18 cellular contexts compared by ENCODE assay signal in the genomic region with DNA sequence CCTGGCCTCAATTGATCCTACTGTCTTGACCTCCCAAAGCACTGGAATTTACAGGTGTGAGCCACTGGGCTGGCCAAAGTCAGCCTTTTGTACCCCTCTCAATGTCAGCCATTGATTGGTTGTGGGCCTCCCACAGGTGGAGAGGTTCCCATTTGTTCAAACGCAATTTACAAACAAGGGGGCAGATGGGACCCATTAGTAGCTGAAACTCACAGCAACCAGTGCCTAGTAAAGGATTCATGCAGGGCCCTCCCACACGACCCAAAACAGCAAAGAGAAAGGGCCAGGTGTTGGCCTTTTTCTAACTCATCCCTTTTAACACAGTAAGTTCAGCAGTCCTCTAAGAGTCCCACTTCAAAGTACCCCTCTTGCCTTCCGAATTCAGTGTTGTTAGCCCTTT.
DNase-seq lines count a peak whose midpoint lies in the region; ATAC-seq and TF ChIP-seq lines count a peak whose summit lies in the region.
"Had no signal": no experiment of that assay in that cellular context is flagged by ENCODE, and none has a peak within 500 bp of the region (broad histone marks: within the 10 kb centered on the region; RNA-seq: fewer than 3 reads in every experiment).

No MANE protein-coding gene starts in this region.

- H3K4me3 ChIP-seq in CD8-positive, alpha-beta memory T cell (ENCODE audit: low read length): no peak overlapping the region
- no peak overlapping the region for H3K4me3 ChIP-seq in right lobe of liver
- H3K4me3 ChIP-seq: gastroesophageal sphincter had no signal

- CTCF ChIA-PET in activated CD4-positive, alpha-beta T cell treated with anti-CD3 and anti-CD28 coated beads, Interleukin-2, amount 10 ng/mL, durations not matched to agents 7 days and 5 days (lab: Charles Lee): interaction anchor here (0.7 to 2.5 kb wide), 3 partner anchors 8 to 82 kb away, joined by 3 to 8 read pairs (median 4); no protein-coding TSS in a partner anchor
- CTCF ChIA-PET in CD8-positive, alpha-beta memory T cell (lab: Charles Lee): interaction anchor here (1.2 to 2.9 kb wide), 5 partner anchors 9 to 91 kb away, joined by 3 to 14 read pairs (median 5); no protein-coding TSS in a partner anchor
- CTCF ChIA-PET in activated CD8-positive, alpha-beta T cell treated with anti-CD3 and anti-CD28 coated beads for 36 hours (lab: Charles Lee): interaction anchor here (1.2 to 4.4 kb wide), 4 partner anchors 9 to 88 kb away, joined by 4 to 40 read pairs (median 16); no protein-coding TSS in a partner anchor

- no peak for TF ChIP-seq CTCF in activated CD8-positive, alpha-beta T cell treated with anti-CD3 and anti-CD28 coated beads for 36 hours (IDR thresholded peaks at IDR 0.05)
- no peak for TF ChIP-seq CTCF in right lobe of liver (IDR thresholded peaks at IDR 0.05)

- POLR2A ChIA-PET in activated CD4-positive, alpha-beta T cell treated with anti-CD3 and anti-CD28 coated beads, Interleukin-2, amount 10 ng/mL, durations not matched to agents 7 days and 5 days (lab: Charles Lee): no interaction called here
- POLR2A ChIA-PET in CD8-positive, alpha-beta memory T cell (lab: Charles Lee): interaction anchor here (0.8 to 1.5 kb wide), 2 partner anchors 9 to 13 kb away, joined by 4 to 5 read pairs; no protein-coding TSS in a partner anchor
- POLR2A ChIA-PET in activated CD8-positive, alpha-beta T cell treated with anti-CD3 and anti-CD28 coated beads for 36 hours (lab: Charles Lee): interaction anchor here (0.9 to 1.8 kb wide), 5 partner anchors 9 to 84 kb away, joined by 3 to 6 read pairs (median 4); no protein-coding TSS in a partner anchor

- no peaks in the 10 kb centered on the region for H3K27me3 Mint-ChIP-seq in activated CD4-positive, alpha-beta T cell treated with anti-CD3 and anti-CD28 coated beads, Interleukin-2, amount 10 ng/mL, durations not matched to agents 7 days and 5 days
- no peaks in the 10 kb centered on the region for H3K27me3 Mint-ChIP-seq in CD8-positive, alpha-beta memory T cell
- no peaks in the 10 kb centered on the region for H3K27me3 Mint-ChIP-seq in activated CD8-positive, alpha-beta T cell treated with anti-CD3 and anti-CD28 coated beads for 36 hours
- H3K27me3 Mint-ChIP-seq: activated B cell treated with CpG ODN at 0.5 μM for 24 hours had no signal

- no peak for DNase-seq in activated CD4-positive, alpha-beta T cell treated with anti-CD3 and anti-CD28 coated beads, Interleukin-2, amount 10 ng/mL, durations not matched to agents 7 days and 5 days
- DNase-seq in activated CD4-positive, alpha-beta T cell treated with anti-CD3 and anti-CD28 coated beads, Interleukin-2, amount 50 U/mL, for 4 hours: no peak
- DNase-seq in CD8-positive, alpha-beta memory T cell: no peak
- peak; percentile 35 for DNase-seq in activated CD8-positive, alpha-beta T cell treated with anti-CD3 and anti-CD28 coated beads for 36 hours
- DNase-seq in mesenteric fat pad (ENCODE audit: low spot score) (peak; percentile 16), CD1c-positive myeloid dendritic cell (ENCODE audit: extremely low spot score) (no peak), right lobe of liver (no peak), NCI-H2081 (lab: John Stamatoyannopoulos, UW) (no peak)
- DNase-seq: activated B cell treated with CpG ODN at 0.5 μM for 24 hours, activated gamma-delta T cell, cerebellar nuclear complex, KBM-7, NCI-H1694, NCI-H226 had no signal

- H3K4me1 Mint-ChIP-seq in activated CD4-positive, alpha-beta T cell treated with anti-CD3 and anti-CD28 coated beads, Interleukin-2, amount 10 ng/mL, durations not matched to agents 7 days and 5 days: peaks cover 64% of the 10 kb centered on the region
- peaks cover 66 to 90% (median 78%) of the 10 kb centered on the region in 3 donors for H3K4me1 Mint-ChIP-seq in CD8-positive, alpha-beta memory T cell
- H3K4me1 Mint-ChIP-seq in activated CD8-positive, alpha-beta T cell treated with anti-CD3 and anti-CD28 coated beads for 36 hours (ENCODE audit: low read depth): peaks cover 77% of the 10 kb centered on the region

- no peaks in the 10 kb centered on the region for H3K9me3 ChIP-seq in CD8-positive, alpha-beta memory T cell (ENCODE audit: low read length)
- no peaks in the 10 kb centered on the region for H3K9me3 ChIP-seq in right lobe of liver
- H3K9me3 ChIP-seq: gastroesophageal sphincter had no signal

- no peaks in the 10 kb centered on the region for H3K36me3 ChIP-seq in CD8-positive, alpha-beta memory T cell (ENCODE audit: insufficient read depth, low read length)
- H3K36me3 ChIP-seq in right lobe of liver: no peaks in the 10 kb centered on the region
- H3K36me3 ChIP-seq: gastroesophageal sphincter had no signal

- H3K27me3 ChIP-seq in CD8-positive, alpha-beta memory T cell (ENCODE audit: insufficient read depth, low read length, poor library complexity, severe bottlenecking): no peaks in the 10 kb centered on the region
- H3K27me3 ChIP-seq in right lobe of liver: no peaks in the 10 kb centered on the region
- H3K27me3 ChIP-seq: gastroesophageal sphincter had no signal

- peak overlapping the region; percentile 37 for H3K27ac Mint-ChIP-seq in activated CD4-positive, alpha-beta T cell treated with anti-CD3 and anti-CD28 coated beads, Interleukin-2, amount 10 ng/mL, durations not matched to agents 7 days and 5 days
- peak overlapping the region; percentile 10 to 87 (median 80) for H3K27ac Mint-ChIP-seq in CD8-positive, alpha-beta memory T cell
- peak overlapping the region; percentile 79 for H3K27ac Mint-ChIP-seq in activated CD8-positive, alpha-beta T cell treated with anti-CD3 and anti-CD28 coated beads for 36 hours
- H3K27ac Mint-ChIP-seq: activated B cell treated with CpG ODN at 0.5 μM for 24 hours; T-helper 2 cell treated with Interferon-gamma antibody and Interleukin-4, amounts not matched to agents 5 μg/mL and 100 μg/mL, for 36 hours had no signal

- no peak overlapping the region for H3K4me3 Mint-ChIP-seq in activated CD4-positive, alpha-beta T cell treated with anti-CD3 and anti-CD28 coated beads, Interleukin-2, amount 10 ng/mL, durations not matched to agents 7 days and 5 days
- H3K4me3 Mint-ChIP-seq in CD8-positive, alpha-beta memory T cell: peak overlapping the region in 5 of 7 donors; percentile 8 to 52 (median 33)
- peak overlapping the region; percentile 9 for H3K4me3 Mint-ChIP-seq in activated CD8-positive, alpha-beta T cell treated with anti-CD3 and anti-CD28 coated beads for 36 hours
- H3K4me3 Mint-ChIP-seq: activated B cell treated with CpG ODN at 0.5 μM for 24 hours; T-helper 2 cell treated with Interferon-gamma antibody and Interleukin-4, amounts not matched to agents 5 μg/mL and 100 μg/mL, for 36 hours had no signal

- H3K36me3 Mint-ChIP-seq in activated CD4-positive, alpha-beta T cell treated with anti-CD3 and anti-CD28 coated beads, Interleukin-2, amount 10 ng/mL, durations not matched to agents 7 days and 5 days (ENCODE audit: low read depth): peaks cover 12% of the 10 kb centered on the region
- H3K36me3 Mint-ChIP-seq in CD8-positive, alpha-beta memory T cell: peaks cover 0 to 10% (median 2%) of the 10 kb centered on the region in 3 donors
- H3K36me3 Mint-ChIP-seq in activated CD8-positive, alpha-beta T cell treated with anti-CD3 and anti-CD28 coated beads for 36 hours (ENCODE audit: low read depth): peaks cover 6% of the 10 kb centered on the region

- WGBS in right lobe of liver (ENCODE audit: insufficient coverage, low coverage, low lambda C conversion rate, missing lambda C conversion rate): 83% methylated on average over 2 of the region's 3 CpGs

- H3K4me1 ChIP-seq in CD8-positive, alpha-beta memory T cell (ENCODE audit: insufficient read depth, low read length): peaks cover 86% of the 10 kb centered on the region
- peaks cover 0 to 7% (median 0%) of the 10 kb centered on the region in 4 donors for H3K4me1 ChIP-seq in right lobe of liver

- H3K27ac ChIP-seq in CD8-positive, alpha-beta memory T cell (ENCODE audit: low read depth, low read length): no peak overlapping the region
- no peak overlapping the region for H3K27ac ChIP-seq in right lobe of liver
- H3K27ac ChIP-seq: C4-2B, gastroesophageal sphincter had no signal

- intact Hi-C loops in activated CD8-positive, alpha-beta T cell treated with anti-CD3 and anti-CD28 coated beads for 36 hours (cut with micrococcal nuclease): no loop called here
- intact Hi-C loops in right lobe of liver (cut with DNase I): no loop called here

- no peaks in the 10 kb centered on the region for H3K9me3 Mint-ChIP-seq in activated CD4-positive, alpha-beta T cell treated with anti-CD3 and anti-CD28 coated beads, Interleukin-2, amount 10 ng/mL, durations not matched to agents 7 days and 5 days
- H3K9me3 Mint-ChIP-seq in CD8-positive, alpha-beta memory T cell: no peaks in the 10 kb centered on the region
- H3K9me3 Mint-ChIP-seq in activated CD8-positive, alpha-beta T cell treated with anti-CD3 and anti-CD28 coated beads for 36 hours: no peaks in the 10 kb centered on the region
- H3K9me3 Mint-ChIP-seq: activated B cell treated with CpG ODN at 0.5 μM for 24 hours; T-helper 2 cell treated with Interferon-gamma antibody and Interleukin-4, amounts not matched to agents 5 μg/mL and 100 μg/mL, for 36 hours had no signal

- no peak for TF ChIP-seq POLR2A in right lobe of liver (IDR thresholded peaks at IDR 0.05)

- peak; percentile 15 for ATAC-seq in activated CD8-positive, alpha-beta T cell treated with anti-CD3 and anti-CD28 coated beads for 36 hours
- no peak for ATAC-seq in right lobe of liver
- ATAC-seq: gastroesophageal sphincter, Panc1 had no signal

Comparison
In these comparisons a context has a peak if more than half of its experiments do, and no peak if none do; other contexts are left out.
1. DNase-seq: peak in activated CD8-positive, alpha-beta T cell treated with anti-CD3 and anti-CD28 coated beads for 36 hours (single experiment) and mesenteric fat pad (single experiment); none in activated CD4-positive, alpha-beta T cell treated with anti-CD3 and anti-CD28 coated beads, Interleukin-2, amount 10 ng/mL, durations not matched to agents 7 days and 5 days (single experiment), activated CD4-positive, alpha-beta T cell treated with anti-CD3 and anti-CD28 coated beads, Interleukin-2, amount 50 U/mL, for 4 hours (0 of 2), CD8-positive, alpha-beta memory T cell (0 of 5), CD1c-positive myeloid dendritic cell (single experiment), right lobe of liver (0 of 3) and NCI-H2081 (0 of 2).
2. Peak in every context shown above with its lines, with median percentiles within 50 percentile points of each other: H3K27ac Mint-ChIP-seq.